Comparison of ENCODE assay signal across 22 cellular contexts in the genomic region with DNA sequence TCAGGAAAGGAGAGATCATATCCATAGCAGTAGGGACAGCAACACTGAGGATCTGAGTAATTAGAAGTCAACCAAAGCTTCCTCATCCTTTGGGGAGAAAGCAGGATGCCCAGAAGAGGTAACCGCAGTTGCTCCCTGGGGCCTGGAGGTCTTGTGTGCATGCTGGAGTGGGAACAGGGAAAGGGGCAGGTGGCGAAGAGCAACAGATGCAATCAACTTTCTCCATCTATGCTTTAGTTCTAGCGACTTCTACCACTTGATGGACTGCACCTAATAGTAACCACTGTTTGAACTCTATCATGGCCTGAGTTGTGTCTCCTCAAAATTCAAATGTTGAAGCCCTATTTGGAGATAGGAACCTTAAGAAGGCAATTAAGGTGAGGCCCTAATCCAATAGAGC.
DNase-seq lines count a peak whose midpoint lies in the region; TF ChIP-seq lines count a peak whose summit lies in the region.
"Had no signal": no experiment of that assay in that cellular context is flagged by ENCODE, and none has a peak within 500 bp of the region (broad histone marks: within the 10 kb centered on the region; RNA-seq: fewer than 3 reads in every experiment).

No MANE protein-coding gene starts in this region.

- no peak for TF ChIP-seq POLR2A in esophagus muscularis mucosa (IDR thresholded peaks at IDR 0.05; ENCODE audit: low read depth)

- no peak overlapping the region for H3K4me3 ChIP-seq in esophagus muscularis mucosa
- H3K4me3 ChIP-seq: BLaER1, GM12878 had no signal

- no peak for TF ChIP-seq EP300 in esophagus muscularis mucosa (IDR thresholded peaks at IDR 0.05)

- no peaks in the 10 kb centered on the region for H3K4me1 ChIP-seq in esophagus muscularis mucosa
- H3K4me1 ChIP-seq: BE2C, BLaER1 had no signal

- H3K9me3 ChIP-seq in esophagus muscularis mucosa, result no peaks in the 10 kb centered on the region
- H3K9me3 ChIP-seq: BE2C, BLaER1 had no signal

- no peaks in the 10 kb centered on the region for H3K36me3 ChIP-seq in esophagus muscularis mucosa
- H3K36me3 ChIP-seq: BE2C, BLaER1 had no signal

- H3K27ac ChIP-seq in esophagus muscularis mucosa (replicated peaks in 1 of 4), result no peak overlapping the region
- H3K27ac ChIP-seq: 22Rv1, BLaER1 had no signal

- WGBS in esophagus muscularis mucosa, result 87% methylated on average over 3 of the region's 3 CpGs

- peak; percentile 10 for DNase-seq in NCI-H82 (lab: John Stamatoyannopoulos, UW)
- DNase-seq in NCI-H82 treated with DMSO at 0.1 percent for 48 hours (lab: John Stamatoyannopoulos, UW; ENCODE audit: unreplicated experiment), result no peak
- peak; percentile 64 for DNase-seq in esophagus muscularis mucosa (ENCODE audit: extremely low spot score)
- DNase-seq in A172 (ENCODE audit: low spot score), result no peak
- DNase-seq in stimulated activated CD4-positive, alpha-beta T cell treated with anti-CD3 and anti-CD28 coated beads, Interleukin-12 subunit alpha, Interleukin-12 subunit beta, amount 100 ng/mL, for 4 hours, result no peak
- DNase-seq: ACHN; BE2C; C1 segment of cervical spinal cord; CD4-positive, alpha-beta memory T cell; CD4-positive, CD25-positive, alpha-beta regulatory T cell; CD8-positive, alpha-beta memory T cell; COR-L47; DMS 273 treated with DMSO at 0.1 percent for 48 hours; DMS153; DMS53; DMS79; DND-41; EL; GDM1 had no signal

- intact Hi-C loops in esophagus muscularis mucosa (cut with DNase I), result no loop called here

- TF ChIP-seq CTCF in esophagus muscularis mucosa (IDR thresholded peaks at IDR 0.05), result no peak

- H3K27me3 ChIP-seq in esophagus muscularis mucosa, result peaks cover 0 to 12% (median 0%) of the 10 kb centered on the region in 4 donors
- H3K27me3 ChIP-seq: BE2C, BLaER1 had no signal

Comparison
In these comparisons a context has a peak if more than half of its experiments do, and no peak if none do; other contexts are left out.
1. DNase-seq: peak in NCI-H82 (single experiment) and esophagus muscularis mucosa (single experiment); none in NCI-H82 treated with DMSO at 0.1 percent for 48 hours (single experiment), A172 (single experiment) and stimulated activated CD4-positive, alpha-beta T cell treated with anti-CD3 and anti-CD28 coated beads, Interleukin-12 subunit alpha, Interleukin-12 subunit beta, amount 100 ng/mL, for 4 hours (single experiment).